ENCODE assay signal across 16 cellular contexts in genomic region chr5:109340351-109340750, GRCh38.
DNase-seq lines count a peak whose midpoint lies in the region; ATAC-seq, FAIRE-seq and TF ChIP-seq lines count a peak whose summit lies in the region.
"Had no signal": no experiment of that assay in that cellular context is flagged by ENCODE, and none has a peak within 500 bp of the region (broad histone marks: within the 10 kb centered on the region; RNA-seq: fewer than 3 reads in every experiment).

No MANE protein-coding gene starts in this region.

- BruUV-seq in K562 (replicated peaks; lab: Mats Ljungman, UMichigan): no TSS peak

- no peak for DNase-seq in CD4-positive, CD25-positive, alpha-beta regulatory T cell
- no peak for DNase-seq in K562 (ENCODE audit: extremely low read depth in 1 of 4, low spot score in 3 of 4)
- no peak for DNase-seq in nephron progenitor cell
- no peak for DNase-seq in dermis blood vessel endothelial cell
- DNase-seq in NCI-H2081 (lab: John Stamatoyannopoulos, UW): no peak
- DNase-seq: AML-193; Caco-2; DMS153; GDM1; H7; NCI-H1105; NK-92 treated with Interleukin-12 subunit alpha and Interleukin-12 subunit beta, amount 100 ng/mL, for 24 hours; Peyer's patch had no signal

- no peak for TF ChIP-seq POLR2A in K562 (conservative IDR thresholded peaks at IDR 0.05)

- POLR2A ChIA-PET in K562 (lab: Yijun Ruan, JAX): no interaction called here

- no peak overlapping the region for H3K4me3 ChIP-seq in CD4-positive, CD25-positive, alpha-beta regulatory T cell (ENCODE audit: low read depth, low read length)
- H3K4me3 ChIP-seq in K562: no peak overlapping the region
- H3K4me3 ChIP-seq: Peyer's patch had no signal

- peaks cover 2% of the 10 kb centered on the region for H3K4me1 ChIP-seq in CD4-positive, CD25-positive, alpha-beta regulatory T cell (ENCODE audit: control insufficient read depth, insufficient read depth, low read length, poor library complexity, severe bottlenecking)
- H3K4me1 ChIP-seq in K562 (replicated peaks in 1 of 2; ENCODE audit: control insufficient read depth in 2 of 2, insufficient read depth in 2 of 2, low read length in 2 of 2): no peaks in the 10 kb centered on the region
- H3K4me1 ChIP-seq: Caco-2, Peyer's patch had no signal

- TF ChIP-seq RAD21 in K562 (CRISPR knock-in tag; conservative IDR thresholded peaks at IDR 0.05 in 1 of 2, IDR thresholded peaks at IDR 0.05 in 1 of 2): no peak

- H3K27me3 Mint-ChIP-seq in CD4-positive, CD25-positive, alpha-beta regulatory T cell: no peaks in the 10 kb centered on the region
- H3K27me3 Mint-ChIP-seq in nephron progenitor cell (ENCODE audit: low read depth, poor library complexity): no peaks in the 10 kb centered on the region

- no peak overlapping the region for H3K9ac ChIP-seq in K562 (ENCODE audit: insufficient read depth in 1 of 2, low read depth in 2 of 2, low read length in 2 of 2)

- peaks cover 47% of the 10 kb centered on the region for H3K36me3 ChIP-seq in CD4-positive, CD25-positive, alpha-beta regulatory T cell (ENCODE audit: control insufficient read depth, insufficient read depth, low read length)
- peaks cover 30% of the 10 kb centered on the region; the same call in 2 of the 3 replicates for H3K36me3 ChIP-seq in K562 (ENCODE audit: control insufficient read depth, insufficient read depth, low read length)

- H3K4me3 Mint-ChIP-seq in CD4-positive, CD25-positive, alpha-beta regulatory T cell: no peak overlapping the region
- H3K4me3 Mint-ChIP-seq in nephron progenitor cell: no peak overlapping the region
- H3K4me3 Mint-ChIP-seq: CD14-positive monocyte had no signal

- H3K9me1 ChIP-seq in K562 (ENCODE audit: control insufficient read depth, insufficient read depth, low read length): no peaks in the 10 kb centered on the region

- ATAC-seq in CD4-positive, CD25-positive, alpha-beta regulatory T cell (ENCODE audit: low read depth in 2 of 2): no peak
- ATAC-seq in K562 (no peak), HG02884 (IDR thresholded peaks at IDR 0.05; ENCODE audit: unreplicated experiment) (no peak)

- no peaks in the 10 kb centered on the region for H3K9me3 ChIP-seq in CD4-positive, CD25-positive, alpha-beta regulatory T cell (ENCODE audit: control insufficient read depth in 2 of 2, low read length in 2 of 2)
- no peaks in the 10 kb centered on the region for H3K9me3 ChIP-seq in K562 (replicated peaks; ENCODE audit: control insufficient read depth, insufficient read depth, low read depth, low read length)
- H3K9me3 ChIP-seq: Caco-2, Peyer's patch had no signal

- no peaks in the 10 kb centered on the region for H4K20me1 ChIP-seq in K562 (replicated peaks; ENCODE audit: control insufficient read depth, insufficient read depth, low read length)

- CTCF ChIA-PET in K562 (lab: Yijun Ruan, JAX; ENCODE audit: low intra/inter-chr PET ratio): no interaction called here

- no peak for TF ChIP-seq CTCF in 22Rv1 (IDR thresholded peaks at IDR 0.05)
- TF ChIP-seq CTCF in K562 (IDR thresholded peaks at IDR 0.05 in 2 of 3, conservative IDR thresholded peaks at IDR 0.05 in 1 of 3; ENCODE audit: insufficient read depth in 2 of 3, low read depth in 1 of 3, low read length in 3 of 3): no peak
- no peak for TF ChIP-seq CTCF in nephron progenitor cell (IDR thresholded peaks at IDR 0.05)

- peak overlapping the region in 2 of 3 donors; percentile 37 to 83 for H3K27ac Mint-ChIP-seq in CD4-positive, CD25-positive, alpha-beta regulatory T cell
- peak overlapping the region; percentile 73 for H3K27ac Mint-ChIP-seq in nephron progenitor cell

- peaks cover 0 to 19% (median 6%) of the 10 kb centered on the region in 4 donors for H3K4me1 Mint-ChIP-seq in CD4-positive, CD25-positive, alpha-beta regulatory T cell
- H3K4me1 Mint-ChIP-seq in nephron progenitor cell: no peaks in the 10 kb centered on the region
- H3K4me1 Mint-ChIP-seq: CD14-positive monocyte had no signal

- no peak overlapping the region for H3K4me2 ChIP-seq in K562 (ENCODE audit: insufficient read depth, low read length)

- H3K36me3 Mint-ChIP-seq in CD4-positive, CD25-positive, alpha-beta regulatory T cell: peaks cover 33% of the 10 kb centered on the region
- H3K36me3 Mint-ChIP-seq in nephron progenitor cell (ENCODE audit: low read depth): peaks cover 51% of the 10 kb centered on the region

- intact Hi-C loops in K562 (cut with micrococcal nuclease): no loop called here

- no peak overlapping the region for H2AFZ ChIP-seq in K562 (ENCODE audit: low read depth, low read length)

- 100% methylated on average over 1 of the region's 5 CpGs for WGBS in K562 (ENCODE audit: insufficient coverage, low coverage, missing lambda C conversion rate)

- 0 out of 2 replicates have a peak overlapping the region, but pooled peaks have one; percentile 25 for H3K27ac ChIP-seq in 22Rv1
- H3K27ac ChIP-seq in CD4-positive, CD25-positive, alpha-beta regulatory T cell (ENCODE audit: insufficient read depth, low read length, poor library complexity, severe bottlenecking): no peak overlapping the region
- no peak overlapping the region for H3K27ac ChIP-seq in K562 (ENCODE audit: extremely low read depth, low read depth, low read length)
- H3K27ac ChIP-seq: Peyer's patch had no signal

- TF ChIP-seq EP300 in K562 (IDR thresholded peaks at IDR 0.05; ENCODE audit: low read length): no peak

- FAIRE-seq in K562 (lab: Jason Lieb, UNC): no peak

- in situ Hi-C loops in K562 (cut with MboI): no loop called here

- H3K27me3 ChIP-seq in CD4-positive, CD25-positive, alpha-beta regulatory T cell (ENCODE audit: control insufficient read depth, insufficient read depth, low read length): no peaks in the 10 kb centered on the region
- H3K27me3 ChIP-seq in K562 (ENCODE audit: control insufficient read depth in 2 of 2, insufficient read depth in 2 of 2, low read length in 2 of 2): no peaks in the 10 kb centered on the region
- H3K27me3 ChIP-seq: Peyer's patch had no signal

- H3K9me3 Mint-ChIP-seq in CD4-positive, CD25-positive, alpha-beta regulatory T cell: peaks cover 0 to 1% (median 0%) of the 10 kb centered on the region in 7 donors
- peaks cover 19% of the 10 kb centered on the region for H3K9me3 Mint-ChIP-seq in nephron progenitor cell
- H3K9me3 Mint-ChIP-seq: CD14-positive monocyte had no signal

- H3K79me2 ChIP-seq in K562 (ENCODE audit: control insufficient read depth, insufficient read depth, low read length): no peaks in the 10 kb centered on the region

TF ChIP-seq in K562, 482 proteins besides CTCF, POLR2A, EP300 and RAD21:
- no peak for TF ChIP-seq ZNF253 (CRISPR knock-in tag; conservative IDR thresholded peaks at IDR 0.05)
- TF ChIP-seq PCBP2 (IDR thresholded peaks at IDR 0.05; ENCODE audit: low read depth, low read length, poor library complexity, severe bottlenecking): peak; percentile 91
- TF ChIP-seq PCBP1 (IDR thresholded peaks at IDR 0.05; ENCODE audit: low read depth, low read length, poor library complexity, severe bottlenecking): peak; percentile 93
- TF ChIP-seq, protein P1, sequence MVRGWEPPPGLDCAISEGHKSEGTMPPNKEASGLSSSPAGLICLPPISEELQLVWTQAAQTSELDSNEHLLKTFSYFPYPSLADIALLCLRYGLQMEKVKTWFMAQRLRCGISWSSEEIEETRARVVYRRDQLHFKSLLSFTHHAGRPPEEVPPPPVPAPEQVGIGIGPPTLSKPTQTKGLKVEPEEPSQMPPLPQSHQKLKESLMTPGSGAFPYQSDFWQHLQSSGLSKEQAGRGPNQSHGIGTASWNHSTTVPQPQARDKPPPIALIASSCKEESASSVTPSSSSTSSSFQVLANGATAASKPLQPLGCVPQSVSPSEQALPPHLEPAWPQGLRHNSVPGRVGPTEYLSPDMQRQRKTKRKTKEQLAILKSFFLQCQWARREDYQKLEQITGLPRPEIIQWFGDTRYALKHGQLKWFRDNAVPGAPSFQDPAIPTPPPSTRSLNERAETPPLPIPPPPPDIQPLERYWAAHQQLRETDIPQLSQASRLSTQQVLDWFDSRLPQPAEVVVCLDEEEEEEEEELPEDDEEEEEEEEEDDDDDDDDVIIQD (CRISPR knock-in tag; IDR thresholded peaks at IDR 0.05): no peak
- no peak for TF ChIP-seq NFE2 (IDR thresholded peaks at IDR 0.05; ENCODE audit: low read depth)
- TF ChIP-seq POLR3A (IDR thresholded peaks at IDR 0.05; ENCODE audit: borderline replicate concordance, extremely low read depth, insufficient read depth, insufficient read length): no peak
- no peak for TF ChIP-seq NCOA4 (IDR thresholded peaks at IDR 0.05; ENCODE audit: partially characterized antibody)
- TF ChIP-seq UBTF (IDR thresholded peaks at IDR 0.05; ENCODE audit: borderline replicate concordance in 1 of 2, low read depth in 2 of 2, low read length in 2 of 2): no peak
